12 cellular contexts compared by ENCODE assay signal in genomic region chr6:16739329-16739801, GRCh38. TPM values are rescaled to one million over a fixed set of nuclear protein-coding genes. Genes with fewer than 3 reads are reported as not detected.
DNase-seq lines count a peak whose midpoint lies in the region; ATAC-seq lines count a peak whose summit lies in the region.
"Had no signal": no experiment of that assay in that cellular context is flagged by ENCODE, and none has a peak within 500 bp of the region (broad histone marks: within the 10 kb centered on the region; RNA-seq: fewer than 3 reads in every experiment).

No MANE protein-coding gene starts in this region.

- H3K27me3 ChIP-seq in aorta (ENCODE audit: control insufficient read depth in 1 of 2, insufficient read depth in 2 of 2, low read length in 1 of 2) = no peaks in the 10 kb centered on the region

- H3K27me3 Mint-ChIP-seq in dendritic cell treated with granulocyte-macrophage colony-stimulating factor and Interleukin-4, amounts not matched to agents 40 ng/mL and 50 ng/mL, for 4 days = no peaks in the 10 kb centered on the region

- H3K27ac ChIP-seq in mesodermal cell (ENCODE audit: low read depth, low read length, severe bottlenecking) = peak overlapping the region; percentile 52
- no peak overlapping the region for H3K27ac ChIP-seq in aorta (ENCODE audit: low read depth in 1 of 2, low read length in 2 of 2)

- H3K4me1 Mint-ChIP-seq in dendritic cell treated with granulocyte-macrophage colony-stimulating factor and Interleukin-4, amounts not matched to agents 40 ng/mL and 50 ng/mL, for 4 days (ENCODE audit: low read depth) = peaks cover 72% of the 10 kb centered on the region

- peaks cover 82% of the 10 kb centered on the region for H3K36me3 Mint-ChIP-seq in dendritic cell treated with granulocyte-macrophage colony-stimulating factor and Interleukin-4, amounts not matched to agents 40 ng/mL and 50 ng/mL, for 4 days (ENCODE audit: low read depth)

- H3K9me3 Mint-ChIP-seq in dendritic cell treated with granulocyte-macrophage colony-stimulating factor and Interleukin-4, amounts not matched to agents 40 ng/mL and 50 ng/mL, for 4 days = no peaks in the 10 kb centered on the region

- H3K36me3 ChIP-seq in mesodermal cell (ENCODE audit: control insufficient read depth, insufficient read depth, low read length) = peaks cover 39% of the 10 kb centered on the region
- no peaks in the 10 kb centered on the region for H3K36me3 ChIP-seq in aorta (ENCODE audit: control insufficient read depth in 1 of 2, insufficient read depth in 2 of 2, low read length in 1 of 2)

- DNase-seq in Right ventricle myocardium superior (no peak), cardiac septum (ENCODE audit: low spot score) (no peak), aorta (no peak)
- no peak for DNase-seq in activated CD4-positive, alpha-beta T cell treated with anti-CD3 and anti-CD28 coated beads for 4 hours
- DNase-seq: activated naive CD4-positive, alpha-beta T cell; OCI-M1; stimulated activated CD4-positive, alpha-beta T cell treated with anti-CD3 and anti-CD28 coated beads, Interleukin-2, amount 100 ng/mL, for 24 hours had no signal

- peaks cover 68% of the 10 kb centered on the region for H3K4me1 ChIP-seq in mesodermal cell (ENCODE audit: control insufficient read depth, insufficient read depth, low read length, poor library complexity, severe bottlenecking)
- peaks cover 3 to 4% of the 10 kb centered on the region in 2 donors for H3K4me1 ChIP-seq in aorta (ENCODE audit: control insufficient read depth in 1 of 2, insufficient read depth in 2 of 2, low read length in 2 of 2)

- intact Hi-C loops in Right ventricle myocardium superior (cut with DNase I) = no loop called here
- intact Hi-C loops in cardiac septum (cut with DNase I) = no loop called here
- intact Hi-C loops in dendritic cell treated with granulocyte-macrophage colony-stimulating factor and Interleukin-4, amounts not matched to agents 40 ng/mL and 50 ng/mL, for 4 days (cut with micrococcal nuclease) = no loop called here
- intact Hi-C loops in aorta (cut with DNase I) = no loop called here

- peak overlapping the region; percentile 43 for H3K27ac Mint-ChIP-seq in dendritic cell treated with granulocyte-macrophage colony-stimulating factor and Interleukin-4, amounts not matched to agents 40 ng/mL and 50 ng/mL, for 4 days

- WGBS in mesodermal cell (ENCODE audit: insufficient coverage in 2 of 2), 2 experiments = 86 to 94% methylated on average over 7 of the region's 7 CpGs
- 57 to 59% methylated on average over 7 of the region's 7 CpGs for WGBS in aorta, 2 donors

- H3K4me3 Mint-ChIP-seq in dendritic cell treated with granulocyte-macrophage colony-stimulating factor and Interleukin-4, amounts not matched to agents 40 ng/mL and 50 ng/mL, for 4 days = no peak overlapping the region

- ATAC-seq in Right ventricle myocardium superior (ENCODE audit: poor library complexity) = peak; percentile 52
- peak; percentile 40 for ATAC-seq in aorta (ENCODE audit: low FRiP score)
- no peak for ATAC-seq in HG03135 (IDR thresholded peaks at IDR 0.05; ENCODE audit: unreplicated experiment)
- ATAC-seq in HG02623 (IDR thresholded peaks at IDR 0.05; ENCODE audit: unreplicated experiment) = no peak
- ATAC-seq: activated CD4-positive, CD25-positive, alpha-beta regulatory T cell treated with anti-CD3 and anti-CD28 coated beads, Interleukin-2, amount 50 U/mL, for 24 hours had no signal

- H3K4me3 ChIP-seq in mesodermal cell (ENCODE audit: extremely low read depth, insufficient read depth, low read length, poor library complexity, severe bottlenecking) (no peak overlapping the region), aorta (ENCODE audit: low read length in 2 of 2) (no peak overlapping the region)

- H3K9me3 ChIP-seq in mesodermal cell (ENCODE audit: control insufficient read depth, low read length) (no peaks in the 10 kb centered on the region), aorta (ENCODE audit: control insufficient read depth, low read length) (no peaks in the 10 kb centered on the region)

RNA-seq across cellular contexts. Expression of gene ATXN1, which starts 21.9 kb away (rescaled TPM):
- total RNA-seq in Right ventricle myocardium superior = 36.1 TPM
- total RNA-seq in cardiac septum = 40.2 TPM
- polyA plus RNA-seq in mesodermal cell (2013, experiment 1 of 2) = 8.0 TPM
- polyA plus RNA-seq in mesodermal cell (2013, experiment 2 of 2) = 7.1 TPM
- total RNA-seq in aorta = 10 to 100 TPM; 77.3 to 85.5 TPM
- 10 to 100 TPM; 11.5 to 14.2 TPM for polyA plus RNA-seq in aorta

Comparison
In these comparisons a context has a peak if more than half of its experiments do, and no peak if none do; other contexts are left out.
1. ATAC-seq: peak in Right ventricle myocardium superior (single experiment) and aorta (single experiment); none in HG03135 (single experiment) and HG02623 (single experiment).